ENCODE assay signal across 8 cellular contexts in genomic region chr17:4788807-4789700, GRCh38. TPM values are rescaled to one million over a fixed set of nuclear protein-coding genes. Genes with fewer than 3 reads are reported as not detected.
DNase-seq lines count a peak whose midpoint lies in the region; ATAC-seq, FAIRE-seq and TF ChIP-seq lines count a peak whose summit lies in the region.

TSS of gene GLTPD2 (plus strand) at chr17:4788964. CDS start at chr17:4789012, 48 bp downstream.

- peak within 1 kb of the TSS; percentile 57 for H3K9ac ChIP-seq in muscle layer of colon (ENCODE audit: low read length)

- H3K9me3 ChIP-seq in muscle layer of colon (ENCODE audit: low read length) = no peaks in the 10 kb centered on the region

- no peak for DNase-seq in GM12891 (ENCODE audit: insufficient read length, low spot score)
- no peak for DNase-seq in superior temporal gyrus (ENCODE audit: extremely low spot score)
- DNase-seq in medulla oblongata (ENCODE audit: extremely low spot score) = no peak
- DNase-seq in HUDEP-2 (lab: John Stamatoyannopoulos, UW; ENCODE audit: unreplicated experiment in 76 of 76) = no peak

- H3K27ac Mint-ChIP-seq in IgD-negative memory B cell = peak within 1 kb of the TSS in 2 of 3 donors; percentile 67 to 85

- no peaks in the 10 kb centered on the region for H3K36me3 ChIP-seq in muscle layer of colon (ENCODE audit: insufficient read depth, low read length)

- peak within 1 kb of the TSS; percentile 70 to 89 (median 80) for H3K4me3 Mint-ChIP-seq in IgD-negative memory B cell

- ATAC-seq in GM21529 (IDR thresholded peaks at IDR 0.05; ENCODE audit: unreplicated experiment) = no peak

- H3K27me3 Mint-ChIP-seq in IgD-negative memory B cell = peaks cover 37% of the 10 kb centered on the region

- peak; percentile 31 for FAIRE-seq in GM12891 (lab: Jason Lieb, UNC)

- peak within 1 kb of the TSS; percentile 89 for H3K27ac ChIP-seq in cingulate gyrus (ENCODE audit: low read depth, low read length)
- H3K27ac ChIP-seq in muscle layer of colon (ENCODE audit: low read depth, low read length) = peak within 1 kb of the TSS; percentile 73

- peaks cover 0 to 8% of the 10 kb centered on the region in 2 donors for H3K27me3 ChIP-seq in muscle layer of colon (ENCODE audit: control insufficient read depth in 1 of 2, insufficient read depth in 2 of 2, low read length in 2 of 2)

- peak within 1 kb of the TSS; percentile 61 to 68 for H3K4me3 ChIP-seq in muscle layer of colon (ENCODE audit: low read depth in 1 of 2, low read length in 2 of 2)

- H3K36me3 Mint-ChIP-seq in IgD-negative memory B cell = no peaks in the 10 kb centered on the region

- TF ChIP-seq POLR2A in GM12891 (IDR thresholded peaks at IDR 0.05; ENCODE audit: low read depth, low read length) = no peak

- peaks cover 32% of the 10 kb centered on the region for H3K4me1 ChIP-seq in muscle layer of colon (ENCODE audit: insufficient read depth, low read length)

- no peaks in the 10 kb centered on the region for H3K9me3 Mint-ChIP-seq in IgD-negative memory B cell

- peaks cover 9 to 15% (median 15%) of the 10 kb centered on the region in 3 donors for H3K4me1 Mint-ChIP-seq in IgD-negative memory B cell

TF ChIP-seq in GM12891, 5 proteins besides CTCF, POLR2A, EP300 and RAD21:
- TF ChIP-seq POLR2AphosphoS5 (IDR thresholded peaks at IDR 0.05; ENCODE audit: low read depth, low read length) = no peak
- no peak for TF ChIP-seq SPI1 (IDR thresholded peaks at IDR 0.05; ENCODE audit: low read depth, low read length)
- TF ChIP-seq PAX5 (IDR thresholded peaks at IDR 0.05; ENCODE audit: insufficient read depth, low read length, severe bottlenecking) = no peak
- TF ChIP-seq TAF1 (IDR thresholded peaks at IDR 0.05; ENCODE audit: low read depth, low read length) = no peak
- no peak for TF ChIP-seq POU2F2 (IDR thresholded peaks at IDR 0.05; ENCODE audit: low read depth, low read length)

RNA-seq across cellular contexts. Expression of gene GLTPD2, which starts in this region (rescaled TPM):
- polyA plus RNA-seq in GM12891 (2012; ENCODE audit: low read depth, missing spikeins) = not detected
- not detected for polyA plus RNA-seq in IgD-negative memory B cell
